In the genomic region with DNA sequence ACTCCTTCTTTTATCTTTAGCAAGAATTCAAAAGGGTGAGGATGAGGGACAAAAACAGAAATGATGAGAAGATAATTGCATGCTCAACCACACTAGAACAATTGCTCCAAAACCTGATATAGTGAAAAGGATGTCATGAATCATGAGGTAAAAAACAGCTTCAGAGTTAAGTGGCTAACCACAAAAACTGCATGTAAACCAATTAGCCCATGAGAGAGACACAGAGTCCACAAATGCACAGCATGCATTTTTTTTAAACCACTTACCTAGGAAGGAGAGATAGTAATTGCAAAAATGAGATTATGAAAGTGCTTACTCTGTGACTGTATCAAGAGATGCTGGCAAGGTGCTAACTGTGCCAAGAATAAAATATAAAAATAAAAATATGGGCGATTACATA, we compare ENCODE assay signal across 25 cellular contexts.
A peak's percentile ranks its signal among the peaks of the same experiment; 100 is the strongest.
DNase-seq lines count a peak whose midpoint lies in the region; ATAC-seq, FAIRE-seq and TF ChIP-seq lines count a peak whose summit lies in the region.
"Had no signal": no experiment of that assay in that cellular context is flagged by ENCODE, and none has a peak within 500 bp of the region (broad histone marks: within the 10 kb centered on the region; RNA-seq: fewer than 3 reads in every experiment).

No MANE protein-coding gene starts in this region.

- no peaks in the 10 kb centered on the region for H3K27me3 Mint-ChIP-seq in astrocyte (ENCODE audit: low read depth, unreplicated experiment)
- H3K27me3 Mint-ChIP-seq: activated CD8-positive, alpha-beta T cell treated with anti-CD3 and anti-CD28 coated beads for 36 hours; activated naive CD8-positive, alpha-beta T cell treated with anti-CD3 and anti-CD28 coated beads, Interleukin-2, amount 50 U/mL, for 24 hours had no signal

- H3K9me3 ChIP-seq in astrocyte (ENCODE audit: insufficient read depth, low read depth, low read length): no peaks in the 10 kb centered on the region
- H3K9me3 ChIP-seq: psoas muscle, suprapubic skin had no signal

- no peak overlapping the region for H3K9ac ChIP-seq in astrocyte (ENCODE audit: low read length)

- no peak overlapping the region for H3K27ac ChIP-seq in astrocyte (ENCODE audit: low read depth, low read length)
- H3K27ac ChIP-seq: cardiac muscle cell, epithelial cell of prostate, psoas muscle, suprapubic skin had no signal

- H3K4me2 ChIP-seq in astrocyte (ENCODE audit: low read length): no peak overlapping the region

- ATAC-seq in HG02981 (IDR thresholded peaks at IDR 0.05; ENCODE audit: unreplicated experiment): no peak
- ATAC-seq: activated CD8-positive, alpha-beta T cell treated with anti-CD3 and anti-CD28 coated beads for 36 hours; activated naive CD8-positive, alpha-beta T cell treated with anti-CD3 and anti-CD28 coated beads, Interleukin-2, amount 50 U/mL, for 24 hours; psoas muscle; WTC11 had no signal

- no peaks in the 10 kb centered on the region for H3K4me1 Mint-ChIP-seq in astrocyte (ENCODE audit: low read depth, unreplicated experiment)
- H3K4me1 Mint-ChIP-seq: activated naive CD8-positive, alpha-beta T cell treated with anti-CD3 and anti-CD28 coated beads, Interleukin-2, amount 50 U/mL, for 24 hours; WTC11 had no signal

- DNase-seq in AG10803 (ENCODE audit: low read depth): peak; percentile 65
- peak; percentile 53 for DNase-seq in GM04503 (ENCODE audit: low read depth)
- DNase-seq in NCI-H2227 treated with DMSO at 0.1 percent for 48 hours (lab: John Stamatoyannopoulos, UW): peak; percentile 46
- DNase-seq in astrocyte (ENCODE audit: low read depth): peak; percentile 65
- DNase-seq in NAMALWA (ENCODE audit: low spot score): no peak
- no peak for DNase-seq in NCI-H526 (lab: John Stamatoyannopoulos, UW)
- no peak for DNase-seq in hippocampal formation (lab: John Stamatoyannopoulos, UW)
- DNase-seq: activated CD8-positive, alpha-beta T cell treated with anti-CD3 and anti-CD28 coated beads for 36 hours; activated naive CD8-positive, alpha-beta T cell treated with anti-CD3 and anti-CD28 coated beads, Interleukin-2, amount 50 U/mL, for 24 hours; activated T-cell treated with anti-CD3 and anti-CD28 coated beads, Interleukin-2, amount 50 U/mL, for 72 hours; AML-193; dermis blood vessel endothelial cell; foreskin melanocyte; midbrain; NCI-H1694; NCI-H526 treated with DMSO at 0.1 percent for 48 hours; psoas muscle; stimulated activated CD4-positive, alpha-beta T cell treated with anti-CD3 and anti-CD28 coated beads, Interleukin-12 subunit alpha, Interleukin-12 subunit beta, amount 100 ng/mL, for 4 hours; T-helper 1 cell had no signal

- H3K27me3 ChIP-seq in astrocyte (ENCODE audit: insufficient read depth, low read length): no peaks in the 10 kb centered on the region
- H3K27me3 ChIP-seq: suprapubic skin had no signal

- H3K9me3 Mint-ChIP-seq in astrocyte (ENCODE audit: unreplicated experiment): no peaks in the 10 kb centered on the region
- H3K9me3 Mint-ChIP-seq: activated naive CD8-positive, alpha-beta T cell treated with anti-CD3 and anti-CD28 coated beads, Interleukin-2, amount 50 U/mL, for 24 hours; activated T-cell treated with anti-CD3 and anti-CD28 coated beads, Interleukin-2, amount 50 U/mL, for 72 hours; neural crest cell had no signal

- H3K79me2 ChIP-seq in astrocyte (ENCODE audit: insufficient read depth, low read length): no peaks in the 10 kb centered on the region

- H3K4me1 ChIP-seq in astrocyte (ENCODE audit: insufficient read depth, low read length): no peaks in the 10 kb centered on the region
- H3K4me1 ChIP-seq: psoas muscle, suprapubic skin had no signal

- H4K20me1 ChIP-seq in astrocyte (ENCODE audit: insufficient read depth, low read length): no peaks in the 10 kb centered on the region

- H3K4me3 ChIP-seq in AG10803 (ENCODE audit: low read length): no peak overlapping the region
- no peak overlapping the region for H3K4me3 ChIP-seq in astrocyte (ENCODE audit: insufficient read depth, low read depth, low read length)
- H3K4me3 ChIP-seq: cardiac muscle cell, psoas muscle, suprapubic skin had no signal

- no peaks in the 10 kb centered on the region for H3K36me3 Mint-ChIP-seq in astrocyte (ENCODE audit: low read depth, unreplicated experiment)
- H3K36me3 Mint-ChIP-seq: WTC11 had no signal

- peak; percentile 52 for FAIRE-seq in astrocyte (lab: Jason Lieb, UNC)

- no peak overlapping the region for H2AFZ ChIP-seq in astrocyte (ENCODE audit: low read depth, low read length)

- no peak overlapping the region for H3K4me3 Mint-ChIP-seq in astrocyte (ENCODE audit: unreplicated experiment)
- H3K4me3 Mint-ChIP-seq: activated CD8-positive, alpha-beta T cell treated with anti-CD3 and anti-CD28 coated beads for 36 hours; activated naive CD8-positive, alpha-beta T cell treated with anti-CD3 and anti-CD28 coated beads, Interleukin-2, amount 50 U/mL, for 24 hours; activated T-cell treated with anti-CD3 and anti-CD28 coated beads, Interleukin-2, amount 50 U/mL, for 72 hours; neural crest cell; WTC11 had no signal

- no peaks in the 10 kb centered on the region for H3K36me3 ChIP-seq in astrocyte (ENCODE audit: insufficient read depth, low read length)
- H3K36me3 ChIP-seq: cardiac muscle cell, suprapubic skin had no signal

- no peak overlapping the region for H3K27ac Mint-ChIP-seq in astrocyte (ENCODE audit: unreplicated experiment)
- H3K27ac Mint-ChIP-seq: activated CD8-positive, alpha-beta T cell treated with anti-CD3 and anti-CD28 coated beads for 36 hours; activated naive CD8-positive, alpha-beta T cell treated with anti-CD3 and anti-CD28 coated beads, Interleukin-2, amount 50 U/mL, for 24 hours; activated T-cell treated with anti-CD3 and anti-CD28 coated beads, Interleukin-2, amount 50 U/mL, for 72 hours; WTC11 had no signal

- TF ChIP-seq CTCF in AG10803 (conservative IDR thresholded peaks at IDR 0.05; ENCODE audit: low read length) (no peak), astrocyte (IDR thresholded peaks at IDR 0.05; ENCODE audit: insufficient read depth, low read depth, low read length) (no peak)

Comparison
In these comparisons a context has a peak if more than half of its experiments do, and no peak if none do; other contexts are left out.
1. DNase-seq: peak in AG10803 (single experiment), GM04503 (single experiment), NCI-H2227 treated with DMSO at 0.1 percent for 48 hours (single experiment) and astrocyte (single experiment); none in NAMALWA (single experiment), NCI-H526 (0 of 2) and hippocampal formation (0 of 2).